In genomic region chr9:136645903-136646754, GRCh38 we compare ENCODE assay signal across 1 cellular context.
A peak's percentile ranks its signal among the peaks of the same experiment; 100 is the strongest.
TF ChIP-seq lines count a peak whose summit lies in the region.

No MANE protein-coding gene starts in this region.

TF ChIP-seq in HepG2, 621 proteins besides CTCF, POLR2A, EP300 and RAD21 (continued from another document):
- peak; percentile 22; the same call in 1 of the 2 replicates for TF ChIP-seq STAG1 (CRISPR knock-in tag; IDR thresholded peaks at IDR 0.05)
- peak; percentile 18; the same call in 1 of the 2 replicates for TF ChIP-seq SPEN (CRISPR knock-in tag; IDR thresholded peaks at IDR 0.05; ENCODE audit: low read depth)
- peak; percentile 26; the same call in 1 of the 2 replicates for TF ChIP-seq ZNF572 (CRISPR knock-in tag; IDR thresholded peaks at IDR 0.05)
